In the genomic region with DNA sequence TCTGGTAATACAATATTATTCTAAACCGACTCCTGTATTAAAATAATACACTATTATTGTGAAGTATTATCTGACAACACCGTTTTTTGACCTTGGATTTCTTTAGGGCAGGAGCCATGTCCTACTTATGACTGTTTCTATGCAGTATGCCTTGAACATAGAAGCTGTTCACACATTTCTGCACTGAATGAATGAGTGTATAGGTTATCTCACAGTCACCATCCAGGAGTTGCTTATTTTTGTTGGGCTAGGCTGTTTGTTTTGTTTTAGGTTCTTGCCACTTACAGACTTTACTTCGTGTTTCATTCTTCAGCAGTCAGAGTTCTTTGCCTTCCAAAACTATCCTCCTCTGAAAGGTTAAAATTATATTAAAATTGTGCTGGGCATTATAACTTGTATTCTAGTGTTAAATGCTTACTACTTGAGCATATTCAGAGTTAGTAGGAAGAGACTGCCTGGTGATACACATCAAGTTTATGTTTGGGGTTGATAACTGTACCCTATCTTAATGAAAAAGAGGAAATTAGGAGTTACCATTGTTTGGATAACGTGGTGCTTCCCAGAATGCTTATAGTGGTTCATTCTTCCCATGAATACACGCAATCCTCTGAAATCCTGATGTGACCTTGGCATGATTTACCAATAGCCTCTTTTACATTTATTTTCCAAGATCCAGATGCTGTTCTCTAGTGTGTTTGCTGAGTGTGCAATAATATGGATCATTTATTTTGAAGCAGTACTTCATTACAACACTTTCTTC, we compare ENCODE assay signal across 8 cellular contexts. TPM values are rescaled to one million over a fixed set of nuclear protein-coding genes. Genes with fewer than 3 reads are reported as not detected.
A peak's percentile ranks its signal among the peaks of the same experiment; 100 is the strongest.
DNase-seq lines count a peak whose midpoint lies in the region; ATAC-seq and TF ChIP-seq lines count a peak whose summit lies in the region.

No MANE protein-coding gene starts in this region.

- TF ChIP-seq CTCF in foreskin keratinocyte (conservative IDR thresholded peaks at IDR 0.05) (no peak), suprapubic skin (IDR thresholded peaks at IDR 0.05) (no peak)

- POLR2A ChIA-PET in activated CD4-positive, alpha-beta memory T cell treated with anti-CD3 and anti-CD28 coated beads, Interleukin-2, amount 10 ng/mL, durations not matched to agents 7 days and 5 days (lab: Charles Lee): interaction anchor here (1.7 to 3.4 kb wide), 6 partner anchors 7 to 323 kb away, joined by 7 to 56 read pairs (median 12); no protein-coding TSS in a partner anchor

- H3K4me3 Mint-ChIP-seq in activated naive CD4-positive, alpha-beta T cell treated with anti-CD3 and anti-CD28 coated beads for 36 hours: peak overlapping the region; percentile 97
- H3K4me3 Mint-ChIP-seq in activated CD4-positive, alpha-beta memory T cell treated with anti-CD3 and anti-CD28 coated beads, Interleukin-2, amount 10 ng/mL, durations not matched to agents 7 days and 5 days: peak overlapping the region; percentile 90

- no peaks in the 10 kb centered on the region for H3K9me3 ChIP-seq in suprapubic skin

- WGBS in suprapubic skin: 16% methylated on average over 5 of the region's 5 CpGs

- no peaks in the 10 kb centered on the region for H3K27me3 Mint-ChIP-seq in activated naive CD4-positive, alpha-beta T cell treated with anti-CD3 and anti-CD28 coated beads for 36 hours (ENCODE audit: low read depth)
- no peaks in the 10 kb centered on the region for H3K27me3 Mint-ChIP-seq in activated CD4-positive, alpha-beta memory T cell treated with anti-CD3 and anti-CD28 coated beads, Interleukin-2, amount 10 ng/mL, durations not matched to agents 7 days and 5 days

- peaks cover 6% of the 10 kb centered on the region for H3K36me3 ChIP-seq in suprapubic skin

- H3K4me3 ChIP-seq in suprapubic skin: peak overlapping the region; percentile 64

- H3K9me3 Mint-ChIP-seq in activated naive CD4-positive, alpha-beta T cell treated with anti-CD3 and anti-CD28 coated beads for 36 hours: no peaks in the 10 kb centered on the region
- no peaks in the 10 kb centered on the region for H3K9me3 Mint-ChIP-seq in activated CD4-positive, alpha-beta memory T cell treated with anti-CD3 and anti-CD28 coated beads, Interleukin-2, amount 10 ng/mL, durations not matched to agents 7 days and 5 days

- H3K4me1 Mint-ChIP-seq in activated naive CD4-positive, alpha-beta T cell treated with anti-CD3 and anti-CD28 coated beads for 36 hours (ENCODE audit: low read depth): peaks cover 48% of the 10 kb centered on the region
- H3K4me1 Mint-ChIP-seq in activated CD4-positive, alpha-beta memory T cell treated with anti-CD3 and anti-CD28 coated beads, Interleukin-2, amount 10 ng/mL, durations not matched to agents 7 days and 5 days: peaks cover 37% of the 10 kb centered on the region

- ATAC-seq in foreskin keratinocyte (no peak), HG03378 (IDR thresholded peaks at IDR 0.05; ENCODE audit: unreplicated experiment) (no peak)

- intact Hi-C loops in activated naive CD4-positive, alpha-beta T cell treated with anti-CD3 and anti-CD28 coated beads for 36 hours (cut with micrococcal nuclease): loop anchor here (1.0 to 5.0 kb wide), 5 partner anchors 8 to 718 kb away; partner anchors contain the start of gene VPS41

- TF ChIP-seq POLR2A in suprapubic skin (IDR thresholded peaks at IDR 0.05): no peak

- H3K4me1 ChIP-seq in foreskin keratinocyte (peaks cover 33% of the 10 kb centered on the region), suprapubic skin (peaks cover 48% of the 10 kb centered on the region)

- H3K27ac Mint-ChIP-seq in activated naive CD4-positive, alpha-beta T cell treated with anti-CD3 and anti-CD28 coated beads for 36 hours: no peak overlapping the region
- H3K27ac Mint-ChIP-seq in activated CD4-positive, alpha-beta memory T cell treated with anti-CD3 and anti-CD28 coated beads, Interleukin-2, amount 10 ng/mL, durations not matched to agents 7 days and 5 days: no peak overlapping the region

- CTCF ChIA-PET in activated naive CD4-positive, alpha-beta T cell treated with anti-CD3 and anti-CD28 coated beads for 36 hours (lab: Charles Lee): interaction anchor here (0.8 to 5.4 kb wide), 4 partner anchors 16 to 120 kb away, joined by 3 to 55 read pairs (median 8); no protein-coding TSS in a partner anchor
- CTCF ChIA-PET in activated CD4-positive, alpha-beta memory T cell treated with anti-CD3 and anti-CD28 coated beads, Interleukin-2, amount 10 ng/mL, durations not matched to agents 7 days and 5 days (lab: Charles Lee): interaction anchor here (5.1 kb wide), 1 partner anchor 44 kb away, joined by 30 read pairs; no protein-coding TSS in a partner anchor

- H3K36me3 Mint-ChIP-seq in activated naive CD4-positive, alpha-beta T cell treated with anti-CD3 and anti-CD28 coated beads for 36 hours (ENCODE audit: low read depth): peaks cover 10% of the 10 kb centered on the region
- peaks cover 20% of the 10 kb centered on the region for H3K36me3 Mint-ChIP-seq in activated CD4-positive, alpha-beta memory T cell treated with anti-CD3 and anti-CD28 coated beads, Interleukin-2, amount 10 ng/mL, durations not matched to agents 7 days and 5 days (ENCODE audit: low read depth)

- DNase-seq in activated naive CD4-positive, alpha-beta T cell treated with anti-CD3 and anti-CD28 coated beads for 36 hours: no peak
- DNase-seq in activated naive CD4-positive, alpha-beta T cell treated with Interleukin-2 at 50 U/mL for 16 hours: no peak
- DNase-seq in activated CD4-positive, alpha-beta memory T cell treated with anti-CD3 and anti-CD28 coated beads, Interleukin-2, amount 10 ng/mL, durations not matched to agents 7 days and 5 days: no peak
- DNase-seq in foreskin keratinocyte (no peak), suprapubic skin (ENCODE audit: low spot score in 2 of 2) (no peak), NCI-H1105 (lab: John Stamatoyannopoulos, UW) (no peak)
- no peak for DNase-seq in stimulated activated CD4-positive, alpha-beta T cell treated with anti-CD3 and anti-CD28 coated beads, Interleukin-1b, Interleukin-23, amount 100 ng/mL, for 48 hours

- TF ChIP-seq EP300 in suprapubic skin (IDR thresholded peaks at IDR 0.05): no peak

- H3K27me3 ChIP-seq in foreskin keratinocyte (no peaks in the 10 kb centered on the region), suprapubic skin (no peaks in the 10 kb centered on the region)

- H3K27ac ChIP-seq in foreskin keratinocyte: peak overlapping the region; percentile 96
- H3K27ac ChIP-seq in suprapubic skin: peak overlapping the region; percentile 1

RNA-seq across cellular contexts. Expression of gene RALA, which starts 1.7 kb away (rescaled TPM):
- 10 to 100 TPM; 30.3 to 35.6 TPM for total RNA-seq in activated naive CD4-positive, alpha-beta T cell treated with anti-CD3 and anti-CD28 coated beads for 36 hours
- 10 to 100 TPM; 27.8 to 29.6 TPM for total RNA-seq in activated CD4-positive, alpha-beta memory T cell treated with anti-CD3 and anti-CD28 coated beads, Interleukin-2, amount 10 ng/mL, durations not matched to agents 7 days and 5 days
- total RNA-seq in foreskin keratinocyte (66.7 and 79.3 TPM in 2 replicates), suprapubic skin (10 to 100 TPM; 15.5 to 24.1 (median 15.9) TPM)
- 54.8 and 62.8 TPM in 2 replicates for polyA plus RNA-seq in foreskin keratinocyte

RNA-seq across cellular contexts. Expression of gene YAE1, which starts 58.9 kb away (rescaled TPM):
- 1 to 10 TPM; 4.6 to 5.5 TPM for total RNA-seq in activated naive CD4-positive, alpha-beta T cell treated with anti-CD3 and anti-CD28 coated beads for 36 hours
- total RNA-seq in activated CD4-positive, alpha-beta memory T cell treated with anti-CD3 and anti-CD28 coated beads, Interleukin-2, amount 10 ng/mL, durations not matched to agents 7 days and 5 days: 1 to 10 TPM; 8.4 to 9.3 TPM
- 24.0 and 24.8 TPM in 2 replicates for total RNA-seq in foreskin keratinocyte
- polyA plus RNA-seq in foreskin keratinocyte: 22.3 and 24.4 TPM in 2 replicates
- 10 to 100 TPM; 13.3 to 15.9 (median 14.3) TPM for total RNA-seq in suprapubic skin
